ENCODE assay signal across 27 cellular contexts in the genomic region with DNA sequence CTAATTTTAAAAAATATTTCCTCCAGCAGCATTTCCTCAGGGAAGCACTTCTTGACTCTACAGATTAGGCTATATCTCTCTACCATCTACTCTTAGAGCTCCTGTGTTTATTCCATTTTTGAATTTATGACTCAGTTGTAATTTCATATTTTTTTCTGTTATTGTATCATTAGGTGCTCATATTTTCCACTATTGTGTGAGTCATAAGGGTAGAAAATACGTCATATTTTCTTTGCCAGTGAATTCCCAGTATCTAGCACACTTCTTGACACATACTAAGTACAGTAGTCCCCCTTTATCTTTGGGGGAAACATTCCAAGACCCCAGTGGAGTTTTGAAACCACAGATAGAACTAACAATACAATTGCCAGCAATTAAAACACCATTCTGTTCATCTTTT.
DNase-seq lines count a peak whose midpoint lies in the region; ATAC-seq, FAIRE-seq and TF ChIP-seq lines count a peak whose summit lies in the region.
"Had no signal": no experiment of that assay in that cellular context is flagged by ENCODE, and none has a peak within 500 bp of the region (broad histone marks: within the 10 kb centered on the region; RNA-seq: fewer than 3 reads in every experiment).

No MANE protein-coding gene starts in this region.

- intact Hi-C loops in HepG2 (cut with micrococcal nuclease; ENCODE audit: unreplicated experiment) (no loop called here), right lobe of liver (cut with DNase I) (no loop called here), endothelial cell of umbilical vein (cut with micrococcal nuclease) (no loop called here)

- H3K27me3 ChIP-seq in HepG2 (ENCODE audit: control insufficient read depth in 1 of 2, insufficient read depth in 2 of 2, low read length in 2 of 2) = no peaks in the 10 kb centered on the region
- no peaks in the 10 kb centered on the region for H3K27me3 ChIP-seq in right lobe of liver
- no peaks in the 10 kb centered on the region for H3K27me3 ChIP-seq in SK-N-SH (ENCODE audit: insufficient read depth)
- no peaks in the 10 kb centered on the region for H3K27me3 ChIP-seq in endothelial cell of umbilical vein (ENCODE audit: control insufficient read depth in 2 of 2, insufficient read depth in 2 of 2, low read length in 2 of 2)
- no peaks in the 10 kb centered on the region for H3K27me3 ChIP-seq in thoracic aorta (replicated peaks; ENCODE audit: insufficient read depth)
- H3K27me3 ChIP-seq: SJCRH30 had no signal

- H3K9me2 ChIP-seq in SK-N-SH = no peaks in the 10 kb centered on the region

- TF ChIP-seq POLR2A in HepG2 (IDR thresholded peaks at IDR 0.05; ENCODE audit: insufficient read depth in 1 of 2, low read depth in 2 of 2, low read length in 2 of 2) (no peak), right lobe of liver (IDR thresholded peaks at IDR 0.05) (no peak), endothelial cell of umbilical vein (IDR thresholded peaks at IDR 0.05; ENCODE audit: low read depth, low read length) (no peak)

- CTCF ChIA-PET in HepG2 (lab: Yijun Ruan, JAX; ENCODE audit: low intra/inter-chr PET ratio, low total read pairs) (no interaction called here), SK-N-SH (lab: Yijun Ruan, JAX) (no interaction called here), endothelial cell of umbilical vein (lab: Charles Lee) (interaction anchor here (0.8 to 1.5 kb wide), 2 partner anchors 12 to 21 kb away, joined by 3 read pairs; no protein-coding TSS in a partner anchor)

- TF ChIP-seq EP300 in HepG2 (IDR thresholded peaks at IDR 0.05; ENCODE audit: low read depth in 2 of 2, low read length in 2 of 2) (no peak), HepG2 (CRISPR knock-in tag; IDR thresholded peaks at IDR 0.05; ENCODE audit: borderline replicate concordance) (no peak), SK-N-SH (IDR thresholded peaks at IDR 0.05; ENCODE audit: borderline replicate concordance in 1 of 2, low read depth in 1 of 2, low read length in 1 of 2) (no peak)

- H3K9me3 ChIP-seq in HepG2 (ENCODE audit: low read length) (no peaks in the 10 kb centered on the region), right lobe of liver (no peaks in the 10 kb centered on the region), SK-N-SH (no peaks in the 10 kb centered on the region), endothelial cell of umbilical vein (replicated peaks; ENCODE audit: control insufficient read depth, insufficient read depth, low read length) (no peaks in the 10 kb centered on the region), thoracic aorta (no peaks in the 10 kb centered on the region)
- H3K9me3 ChIP-seq: HAP-1, SJCRH30 had no signal

- no peaks in the 10 kb centered on the region for H3K79me2 ChIP-seq in HepG2 (ENCODE audit: insufficient read depth, low read length)
- no peaks in the 10 kb centered on the region for H3K79me2 ChIP-seq in SK-N-SH (ENCODE audit: insufficient read depth)
- no peaks in the 10 kb centered on the region for H3K79me2 ChIP-seq in endothelial cell of umbilical vein (ENCODE audit: control insufficient read depth, insufficient read depth, low read length)

- no peak for TF ChIP-seq CTCF in HepG2 (CRISPR knock-in tag; IDR thresholded peaks at IDR 0.05)
- TF ChIP-seq CTCF in right lobe of liver (IDR thresholded peaks at IDR 0.05) = no peak
- no peak for TF ChIP-seq CTCF in SK-N-SH (IDR thresholded peaks at IDR 0.05)
- TF ChIP-seq CTCF in endothelial cell of umbilical vein (IDR thresholded peaks at IDR 0.05; ENCODE audit: extremely low read depth in 1 of 2, insufficient read depth in 1 of 2, low read depth in 1 of 2, low read length in 2 of 2) = no peak
- no peak for TF ChIP-seq CTCF in thoracic aorta (IDR thresholded peaks at IDR 0.05)

- no peak for DNase-seq in HepG2 (ENCODE audit: low spot score)
- DNase-seq in right lobe of liver = no peak
- no peak for DNase-seq in SK-N-SH
- DNase-seq in endothelial cell of umbilical vein (ENCODE audit: low read depth, low spot score) = peak; percentile 59
- DNase-seq in thoracic aorta (ENCODE audit: low spot score) = no peak
- DNase-seq in activated CD8-positive, alpha-beta memory T cell treated with anti-CD3 and anti-CD28 coated beads, Interleukin-2, amount 50 U/mL, for 4 hours = no peak
- DNase-seq in NCI-H1694 (lab: John Stamatoyannopoulos, UW) = no peak
- DNase-seq: 8988T, ACHN, DMS153, DND-41, GOT3, Karpas-422, MV-4-11, NCI-H1105 treated with DMSO at 0.1 percent for 48 hours, NCI-H146, NCI-H2029 treated with DMSO at 0.1 percent for 48 hours, NCI-H2227 treated with DMSO at 0.1 percent for 48 hours, NCI-H510A, SJCRH30, T-cell had no signal

- H3F3A ChIP-seq in SK-N-SH (replicated peaks; ENCODE audit: insufficient read depth) = no peaks in the 10 kb centered on the region

- BruUV-seq in HepG2 (replicated peaks; lab: Mats Ljungman, UMichigan) = no TSS peak
- BruUV-seq in endothelial cell of umbilical vein (replicated peaks; lab: Mats Ljungman, UMichigan) = no TSS peak

- in situ Hi-C loops in HepG2 (cut with HindIII; ENCODE audit: extremely low pct_ligation_motif_present, low pct_unique_long_range_greater_than_20kb) = no loop called here

- H4K20me1 ChIP-seq in HepG2 (ENCODE audit: insufficient read depth, low read length) (no peaks in the 10 kb centered on the region), SK-N-SH (ENCODE audit: insufficient read depth) (no peaks in the 10 kb centered on the region), endothelial cell of umbilical vein (replicated peaks; ENCODE audit: control insufficient read depth, extremely low read depth, insufficient read depth, low read length) (no peaks in the 10 kb centered on the region)

- H3K4me2 ChIP-seq in HepG2 (ENCODE audit: low read depth, low read length) (no peak overlapping the region), SK-N-SH (no peak overlapping the region), endothelial cell of umbilical vein (ENCODE audit: insufficient read depth, low read length) (no peak overlapping the region)

- H3K4me1 ChIP-seq in HepG2 (ENCODE audit: insufficient read depth, low read length) (no peaks in the 10 kb centered on the region), right lobe of liver (no peaks in the 10 kb centered on the region), SK-N-SH (ENCODE audit: control insufficient read depth in 1 of 2, insufficient read depth in 2 of 2, low read depth in 1 of 2, low read length in 1 of 2) (no peaks in the 10 kb centered on the region), endothelial cell of umbilical vein (ENCODE audit: control insufficient read depth, extremely low read depth, insufficient read depth, low read length) (no peaks in the 10 kb centered on the region), thoracic aorta (ENCODE audit: control insufficient read depth in 1 of 2, low read depth in 2 of 2) (no peaks in the 10 kb centered on the region)
- H3K4me1 ChIP-seq: HAP-1, SJCRH30 had no signal

- H3K9ac ChIP-seq in HepG2 (ENCODE audit: insufficient read depth, low read depth, low read length) (no peak overlapping the region), SK-N-SH (no peak overlapping the region), endothelial cell of umbilical vein (replicated peaks; ENCODE audit: extremely low read depth, insufficient read depth, low read length) (no peak overlapping the region)

- H3K9me1 ChIP-seq in endothelial cell of umbilical vein (replicated peaks; ENCODE audit: control insufficient read depth, extremely low read depth, insufficient read depth, low read length) = no peaks in the 10 kb centered on the region

- dilution Hi-C loops in endothelial cell of umbilical vein (cut with MboI; ENCODE audit: extremely low pct_ligation_motif_present, low sequenced_read_pairs) = no loop called here

- POLR2A ChIA-PET in HepG2 (lab: Yijun Ruan, JAX) (no interaction called here), SK-N-SH (lab: Yijun Ruan, JAX) (no interaction called here), endothelial cell of umbilical vein (lab: Charles Lee) (no interaction called here)

- H3K27ac ChIP-seq in HepG2 (ENCODE audit: extremely low read length, insufficient read depth, low read length) (no peak overlapping the region), right lobe of liver (no peak overlapping the region), SK-N-SH (ENCODE audit: low read depth in 2 of 2, low read length in 1 of 2) (peak overlapping the region in 1 of 2 experiments; percentile 26; a peak in 1 of 4 replicates), endothelial cell of umbilical vein (ENCODE audit: insufficient read depth, low read depth, low read length) (no peak overlapping the region), thoracic aorta (peak overlapping the region in 1 of 2 donors; percentile 20)
- H3K27ac ChIP-seq: HL-60, SJCRH30 had no signal

- no peak for FAIRE-seq in HepG2 (lab: Jason Lieb, UNC)
- FAIRE-seq in endothelial cell of umbilical vein (lab: Jason Lieb, UNC) = no peak
- FAIRE-seq: G401.6, GM12878 had no signal

- WGBS in HepG2 (ENCODE audit: low lambda C conversion rate) = 5% methylated on average over 1 of the region's 1 CpG
- 73% methylated on average over 1 of the region's 1 CpG for WGBS in right lobe of liver (ENCODE audit: insufficient coverage, low coverage, low lambda C conversion rate, missing lambda C conversion rate)
- 6% methylated on average over 1 of the region's 1 CpG for WGBS in SK-N-SH (ENCODE audit: low lambda C conversion rate)

- no peak for TF ChIP-seq RAD21 in HepG2 (CRISPR knock-in tag; IDR thresholded peaks at IDR 0.05)
- no peak for TF ChIP-seq RAD21 in SK-N-SH (IDR thresholded peaks at IDR 0.05; ENCODE audit: low read length)

- H3K36me3 ChIP-seq in HepG2 (replicated peaks in 1 of 2; ENCODE audit: control insufficient read depth in 1 of 2, insufficient read depth in 2 of 2, low read length in 2 of 2) (no peaks in the 10 kb centered on the region), right lobe of liver (no peaks in the 10 kb centered on the region), SK-N-SH (replicated peaks in 1 of 2; ENCODE audit: control insufficient read depth in 1 of 2, insufficient read depth in 2 of 2, low read length in 1 of 2) (no peaks in the 10 kb centered on the region), endothelial cell of umbilical vein (ENCODE audit: control insufficient read depth in 2 of 2, extremely low read depth in 1 of 2, insufficient read depth in 2 of 2, low read length in 2 of 2) (no peaks in the 10 kb centered on the region), thoracic aorta (no peaks in the 10 kb centered on the region)
- H3K36me3 ChIP-seq: HAP-1, SJCRH30 had no signal

- H3K4me3 ChIP-seq in HepG2 (replicated peaks in 1 of 3; ENCODE audit: insufficient read depth in 1 of 3, low read depth in 2 of 3, low read length in 3 of 3) = no peak overlapping the region
- no peak overlapping the region for H3K4me3 ChIP-seq in right lobe of liver
- H3K4me3 ChIP-seq in SK-N-SH (ENCODE audit: low read depth in 2 of 2, low read length in 1 of 2) = no peak overlapping the region
- H3K4me3 ChIP-seq in endothelial cell of umbilical vein (replicated peaks in 1 of 3; ENCODE audit: insufficient read depth in 1 of 3, low read depth in 1 of 3, low read length in 3 of 3) = no peak overlapping the region
- H3K4me3 ChIP-seq in thoracic aorta = no peak overlapping the region
- H3K4me3 ChIP-seq: GM12878, HAP-1, SJCRH30 had no signal

- no peak for ATAC-seq in HepG2
- ATAC-seq in right lobe of liver = no peak
- peak; percentile 89 for ATAC-seq in thoracic aorta (ENCODE audit: insufficient number of reproducible peaks, low FRiP score, low read depth)
- no peak for ATAC-seq in GM18517 (IDR thresholded peaks at IDR 0.05; ENCODE audit: unreplicated experiment)
- ATAC-seq: GM12878, Right ventricle myocardium inferior, T-cell had no signal

- H2AFZ ChIP-seq in HepG2 (ENCODE audit: low read length) (no peak overlapping the region), SK-N-SH (ENCODE audit: low read depth) (no peak overlapping the region), endothelial cell of umbilical vein (ENCODE audit: low read depth, low read length) (no peak overlapping the region)
